In the genomic region with DNA sequence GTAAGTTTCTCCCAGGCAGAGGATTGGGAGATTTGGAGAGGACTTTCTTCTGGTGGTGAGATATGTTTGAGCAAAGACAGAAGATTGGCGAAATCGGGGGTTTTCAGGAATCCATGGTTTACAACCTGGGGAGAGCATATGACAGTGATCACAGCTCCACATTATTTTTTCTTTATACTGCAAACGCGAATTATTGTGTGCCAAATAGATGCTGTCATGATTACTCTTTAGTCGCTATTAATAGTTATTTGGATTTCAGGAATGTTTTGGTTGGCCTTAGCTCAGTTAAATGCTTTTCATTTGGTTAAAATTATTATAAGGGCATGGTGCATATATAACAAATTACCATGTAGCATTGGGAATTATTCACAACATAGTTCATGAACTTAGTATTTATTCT, we compare ENCODE assay signal across 1 cellular context.
TF ChIP-seq lines count a peak whose summit lies in the region.

No MANE protein-coding gene starts in this region.

TF ChIP-seq in WTC11, 78 proteins besides CTCF, POLR2A, EP300 and RAD21 (continued from another document):
- TF ChIP-seq JAZF1 (CRISPR knock-in tag; IDR thresholded peaks at IDR 0.05) (no peak), ZNF263 (CRISPR knock-in tag; IDR thresholded peaks at IDR 0.05; ENCODE audit: low read depth) (no peak), NFYB (CRISPR knock-in tag; conservative IDR thresholded peaks at IDR 0.05; ENCODE audit: low read depth) (no peak), NR2C2 (CRISPR knock-in tag; IDR thresholded peaks at IDR 0.05) (no peak), TEAD1 (CRISPR knock-in tag; IDR thresholded peaks at IDR 0.05) (no peak)
